In the genomic region with DNA sequence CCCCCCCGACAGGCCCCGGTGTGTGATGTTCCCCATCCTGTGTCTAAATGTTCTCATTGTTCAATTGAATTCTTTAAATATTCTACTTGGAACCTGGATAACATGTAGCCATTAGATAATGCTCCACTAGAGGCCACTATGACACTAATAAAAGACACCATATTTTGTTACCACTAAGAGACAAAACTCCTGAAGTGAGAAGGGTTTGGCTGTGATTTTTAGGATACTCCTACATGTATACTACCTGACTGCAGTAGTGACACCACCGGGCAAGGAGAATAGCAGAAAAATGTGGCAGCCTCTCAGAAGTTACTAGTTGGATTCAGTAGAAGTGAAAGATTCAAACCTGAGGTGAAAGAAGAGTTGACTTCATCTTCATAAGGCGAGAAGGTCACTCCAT, we compare ENCODE assay signal across 8 cellular contexts. TPM values are rescaled to one million over a fixed set of nuclear protein-coding genes. Genes with fewer than 3 reads are reported as not detected.
DNase-seq lines count a peak whose midpoint lies in the region; ATAC-seq, FAIRE-seq and TF ChIP-seq lines count a peak whose summit lies in the region.

No MANE protein-coding gene starts in this region.

- ATAC-seq in A549 (peak; percentile 88), omental fat pad (ENCODE audit: low FRiP score) (peak; percentile 49), GM21717 (IDR thresholded peaks at IDR 0.05; ENCODE audit: unreplicated experiment) (no peak)

- peak; percentile 34 to 58 for DNase-seq in A549 (ENCODE audit: low read depth in 1 of 2, low spot score in 1 of 2)
- peak; percentile 12 for DNase-seq in GM12864 (ENCODE audit: low read depth)
- DNase-seq in Kasumi-1 (lab: John Stamatoyannopoulos, UW) = peak; percentile 70 to 77
- peak; percentile 53 for DNase-seq in RWPE1 (ENCODE audit: low spot score)
- peak; percentile 16 to 55 for DNase-seq in fibroblast of lung (ENCODE audit: low read depth in 2 of 2)
- DNase-seq in omental fat pad (ENCODE audit: low spot score) = no peak
- DNase-seq in activated gamma-delta T cell (lab: John Stamatoyannopoulos, UW) = no peak

- H3K9me3 ChIP-seq in A549 = no peaks in the 10 kb centered on the region
- no peaks in the 10 kb centered on the region for H3K9me3 ChIP-seq in fibroblast of lung (ENCODE audit: control insufficient read depth, insufficient read depth, low read depth, low read length)

- no peaks in the 10 kb centered on the region for H3K27me3 ChIP-seq in fibroblast of lung (ENCODE audit: control insufficient read depth, insufficient read depth, low read length)

- H3K4me1 ChIP-seq in A549 = no peaks in the 10 kb centered on the region
- no peaks in the 10 kb centered on the region for H3K4me1 ChIP-seq in fibroblast of lung (ENCODE audit: control insufficient read depth, extremely low read depth, insufficient read depth, low read length)

- no peaks in the 10 kb centered on the region for H4K20me1 ChIP-seq in fibroblast of lung (ENCODE audit: control insufficient read depth, extremely low read depth, insufficient read depth, low read length)

- 22% methylated on average over 4 of the region's 4 CpGs for WGBS in A549 (ENCODE audit: missing lambda C conversion rate)

- TF ChIP-seq POLR2A in A549 (IDR thresholded peaks at IDR 0.05; ENCODE audit: low read length) = no peak

- H3K4me2 ChIP-seq in A549 = no peak overlapping the region
- no peak overlapping the region for H3K4me2 ChIP-seq in fibroblast of lung (ENCODE audit: extremely low read depth, insufficient read depth, low read length)

- no peak overlapping the region for H3K27ac ChIP-seq in A549
- H3K27ac ChIP-seq in RWPE1 = no peak overlapping the region
- H3K27ac ChIP-seq in fibroblast of lung (ENCODE audit: insufficient read depth, low read length) = no peak overlapping the region

- CTCF ChIA-PET in A549 (lab: Yijun Ruan, JAX) = interaction anchor here (0.7 to 6.8 kb wide), 13 partner anchors 14 to 1208 kb away, joined by 3 to 45 read pairs (median 4); a partner anchor contains a TSS
- CTCF ChIA-PET in RWPE1 (lab: Yijun Ruan, JAX) = no interaction called here

- H3K4me3 ChIP-seq in A549 (no peak overlapping the region), GM12864 (ENCODE audit: low read depth, low read length) (no peak overlapping the region), fibroblast of lung (replicated peaks in 1 of 4; ENCODE audit: control extremely low read depth in 1 of 4, insufficient read depth in 1 of 4, low read depth in 3 of 4, low read length in 4 of 4) (no peak overlapping the region)

- TF ChIP-seq CTCF in A549 (IDR thresholded peaks at IDR 0.05) (peak; percentile 57), GM12864 (IDR thresholded peaks at IDR 0.05; ENCODE audit: low read depth, low read length, missing control alignments) (peak; percentile 36), RWPE1 (conservative IDR thresholded peaks at IDR 0.05; ENCODE audit: low read depth) (peak; percentile 43), fibroblast of lung (conservative IDR thresholded peaks at IDR 0.05 in 1 of 2, IDR thresholded peaks at IDR 0.05 in 1 of 2; ENCODE audit: low read depth in 1 of 2, low read length in 2 of 2) (peak; percentile 32 to 50), omental fat pad (IDR thresholded peaks at IDR 0.05) (no peak)

- H3K36me3 ChIP-seq in fibroblast of lung (ENCODE audit: control insufficient read depth, insufficient read depth, low read length) = no peaks in the 10 kb centered on the region

- H2AFZ ChIP-seq in fibroblast of lung (ENCODE audit: low read length) = no peak overlapping the region

- POLR2A ChIA-PET in A549 (lab: Yijun Ruan, JAX) (no interaction called here), RWPE1 (lab: Yijun Ruan, JAX; ENCODE audit: low non-redundant PET) (no interaction called here)

- H3K79me2 ChIP-seq in fibroblast of lung (ENCODE audit: control insufficient read depth, insufficient read depth, low read length) = no peaks in the 10 kb centered on the region

- peak; percentile 71 to 76 for TF ChIP-seq RAD21 in A549 (conservative IDR thresholded peaks at IDR 0.05 in 1 of 2, IDR thresholded peaks at IDR 0.05 in 1 of 2)

- H3K9ac ChIP-seq in fibroblast of lung (ENCODE audit: insufficient read depth, low read length) = no peak overlapping the region

- FAIRE-seq in A549 (lab: Jason Lieb, UNC) = no peak

- no peak for TF ChIP-seq EP300 in A549 (IDR thresholded peaks at IDR 0.05)

TF ChIP-seq in A549, 52 proteins besides CTCF, POLR2A, EP300 and RAD21:
- TF ChIP-seq ZFP36 (IDR thresholded peaks at IDR 0.05; ENCODE audit: borderline replicate concordance, partially characterized antibody) = no peak
- peak; percentile 53; the same call in 2 of the 3 replicates for TF ChIP-seq SMC3 (IDR thresholded peaks at IDR 0.05)

RNA-seq across cellular contexts. Expression of a gene that starts 36.0 kb away (rescaled TPM):
- 0.36 and 1.4 TPM in 2 replicates for polyA plus RNA-seq in A549 (2011; rRNA removed)
- 0.01 and 0.04 TPM in 2 replicates for polyA plus RNA-seq in A549 (2012; cell fraction: cytosol; rRNA removed)
- polyA plus RNA-seq in A549 (2012; cell fraction: nucleus; rRNA removed) = 0.06 and 0.22 TPM in 2 replicates
- 0.03 to 0.04 TPM (median 0.04 TPM) in 3 replicates for polyA plus RNA-seq in A549 (2017; fragmentation: RNase III; extraction: RNeasy Plus Mini Kit Qiagen cat#74134 plus additional on column Dnase treatment)
- polyA minus RNA-seq in A549 (2011; rRNA and poly(A)+ RNA removed) = 0.33 and 0.44 TPM in 2 replicates
- total RNA-seq in fibroblast of lung = under 0.01 and 0.26 TPM in 2 replicates
- not detected in 2 replicates for polyA plus RNA-seq in fibroblast of lung
- not detected in 2 replicates for polyA plus RNA-seq in fibroblast of lung (2012)
- polyA minus RNA-seq in fibroblast of lung (ENCODE audit: low replicate concordance) = not detected in 2 replicates
- total RNA-seq in omental fat pad = 1 to 10 TPM; 1.4 to 5.0 (median 3.7) TPM

Comparison
In these comparisons a context has a peak if more than half of its experiments do, and no peak if none do; other contexts are left out.
1. DNase-seq: peak in A549 (2 of 2), GM12864 (single experiment), Kasumi-1 (2 of 2), RWPE1 (single experiment) and fibroblast of lung (2 of 2); none in omental fat pad (single experiment) and activated gamma-delta T cell (single experiment).
2. CTCF ChIP-seq: peak in A549 (single experiment), GM12864 (single experiment), RWPE1 (single experiment) and fibroblast of lung (2 of 2); none in omental fat pad (0 of 3).